8 cellular contexts compared by ENCODE assay signal in the genomic region with DNA sequence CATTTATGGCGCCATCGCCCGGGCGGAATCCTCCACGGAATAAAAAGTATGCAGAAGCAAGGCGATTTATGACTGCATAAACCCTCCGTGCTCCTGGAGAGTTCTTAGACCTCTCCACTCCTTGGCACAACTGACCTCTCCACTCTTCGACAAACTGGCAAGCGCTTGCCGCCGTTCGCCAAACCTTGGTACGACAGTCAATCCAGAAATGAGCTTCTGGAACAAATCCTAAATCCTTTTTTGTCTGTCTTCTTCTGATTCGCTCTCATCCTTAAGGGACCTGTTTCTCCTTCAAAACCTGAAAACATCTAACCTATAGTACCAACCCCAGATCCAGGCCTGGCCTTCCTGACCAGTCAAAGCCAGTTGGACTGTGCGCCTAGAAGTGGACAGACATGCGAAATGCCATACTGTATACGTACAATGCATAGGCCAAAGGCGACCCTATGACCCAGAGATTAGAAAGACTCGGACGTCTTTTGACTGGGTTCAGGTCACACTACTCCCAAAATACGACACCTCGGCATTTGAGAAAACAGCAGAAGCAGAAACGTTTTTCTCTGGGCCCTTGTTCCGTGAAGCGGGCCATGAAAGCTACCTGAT. TPM values are rescaled to one million over a fixed set of nuclear protein-coding genes. Genes with fewer than 3 reads are reported as not detected.
DNase-seq lines count a peak whose midpoint lies in the region; ATAC-seq and TF ChIP-seq lines count a peak whose summit lies in the region.

No MANE protein-coding gene starts in this region.

- TF ChIP-seq CTCF in cardiac muscle cell (IDR thresholded peaks at IDR 0.05; ENCODE audit: low read depth, low read length) (no peak), lower leg skin (IDR thresholded peaks at IDR 0.05) (no peak)

- H3K4me3 ChIP-seq in cardiac muscle cell (peak overlapping the region; percentile 70), lower leg skin (ENCODE audit: low read depth, poor library complexity, severe bottlenecking) (peak overlapping the region; percentile 73), urinary bladder (ENCODE audit: low read depth, low read length) (peak overlapping the region; percentile 69)

- no peaks in the 10 kb centered on the region for H3K36me3 ChIP-seq in cardiac muscle cell
- H3K36me3 ChIP-seq in urinary bladder (ENCODE audit: insufficient read depth): no peaks in the 10 kb centered on the region

- intact Hi-C loops in cardiac septum (cut with DNase I) (loop anchor here (10.0 kb wide), 1 partner anchor 120 kb away; no protein-coding TSS in a partner anchor), lower leg skin (cut with DNase I; ENCODE audit: low total_unique reads) (no loop called here)

- TF ChIP-seq POLR2A in lower leg skin (IDR thresholded peaks at IDR 0.05): no peak

- WGBS in lower leg skin, 2 donors: 38 to 41% methylated on average over 25 of the region's 25 CpGs
- WGBS in urinary bladder: 32% methylated on average over 25 of the region's 25 CpGs

- no peak overlapping the region for H3K27ac ChIP-seq in cardiac muscle cell
- H3K27ac ChIP-seq in angular gyrus (ENCODE audit: low read depth, low read length): peak overlapping the region; percentile 32
- H3K27ac ChIP-seq in urinary bladder (ENCODE audit: low read depth): no peak overlapping the region

- DNase-seq in cardiac muscle cell (ENCODE audit: low read depth in 1 of 2, low spot score in 1 of 2): no peak
- DNase-seq in cardiac septum (ENCODE audit: low spot score): no peak
- no peak for DNase-seq in lower leg skin (ENCODE audit: low spot score in 2 of 2)
- no peak for DNase-seq in AG08396 (ENCODE audit: low spot score)

- no peaks in the 10 kb centered on the region for H3K27me3 ChIP-seq in cardiac muscle cell

- no peaks in the 10 kb centered on the region for H3K9me3 ChIP-seq in cardiac muscle cell (ENCODE audit: low read depth)

- ATAC-seq in HG03196 (IDR thresholded peaks at IDR 0.05; ENCODE audit: unreplicated experiment): no peak
- no peak for ATAC-seq in GM21619 (IDR thresholded peaks at IDR 0.05; ENCODE audit: unreplicated experiment)

- H3K4me1 ChIP-seq in cardiac muscle cell (ENCODE audit: low read depth) (peaks cover 3% of the 10 kb centered on the region), urinary bladder (ENCODE audit: insufficient read depth) (no peaks in the 10 kb centered on the region)

RNA-seq across cellular contexts. Expression of a gene that starts 59.4 kb away (rescaled TPM):
- 90.0 and 105 TPM in 2 replicates for total RNA-seq in cardiac muscle cell
- polyA plus RNA-seq in cardiac muscle cell: 79.2 and 86.5 TPM in 2 replicates
- 21.0 TPM for total RNA-seq in cardiac septum
- total RNA-seq in lower leg skin: 10 to 100 TPM; 32.2 to 38.9 (median 35.6) TPM
- 73.3 TPM for total RNA-seq in urinary bladder
- polyA plus RNA-seq in urinary bladder: 35.0 TPM
